1 cellular context compared by ENCODE assay signal in the genomic region with DNA sequence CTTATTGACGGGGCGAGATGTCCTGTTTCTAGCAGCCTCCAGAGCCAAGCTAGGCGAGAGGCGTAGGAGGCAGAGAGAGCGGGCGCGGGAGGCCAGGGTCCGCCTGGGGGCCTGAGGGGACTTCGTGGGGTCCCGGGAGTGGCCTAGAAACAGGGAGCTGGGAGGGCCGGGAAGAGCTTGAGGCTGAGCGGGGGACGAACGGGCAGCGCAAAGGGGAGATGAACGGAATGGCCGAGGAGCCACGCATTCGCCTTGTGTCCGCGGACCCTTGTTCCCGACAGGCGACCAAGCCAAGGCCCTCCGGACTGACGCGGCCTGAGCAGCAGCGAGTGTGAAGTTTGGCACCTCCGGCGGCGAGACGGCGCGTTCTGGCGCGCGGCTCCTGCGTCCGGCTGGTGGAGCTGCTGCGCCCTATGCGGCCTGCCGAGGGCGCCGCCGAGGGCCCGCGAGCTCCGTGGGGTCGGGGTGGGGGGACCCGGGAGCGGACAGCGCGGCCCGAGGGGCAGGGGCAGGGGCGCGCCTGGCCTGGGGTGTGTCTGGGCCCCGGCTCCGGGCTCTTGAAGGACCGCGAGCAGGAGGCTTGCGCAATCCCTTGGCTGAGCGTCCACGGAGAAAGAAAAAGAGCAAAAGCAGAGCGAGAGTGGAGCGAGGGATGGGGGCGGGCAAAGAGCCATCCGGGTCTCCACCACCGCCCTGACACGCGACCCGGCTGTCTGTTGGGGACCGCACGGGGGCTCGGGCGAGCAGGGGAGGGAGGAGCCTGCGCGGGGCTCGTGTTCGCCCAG.
A peak's percentile ranks its signal among the peaks of the same experiment; 100 is the strongest.
TF ChIP-seq lines count a peak whose summit lies in the region.

No MANE protein-coding gene starts in this region.

TF ChIP-seq in K562, 482 proteins besides CTCF, POLR2A, EP300 and RAD21 (continued from another document):
- TF ChIP-seq MGA (IDR thresholded peaks at IDR 0.05) (peak; percentile 48), HDAC8 (tag; IDR thresholded peaks at IDR 0.05) (peak; percentile 15; the same call in 1 of the 2 replicates), SMARCA5 (IDR thresholded peaks at IDR 0.05) (0 out of 2 replicates have a peak, but pooled peaks have one; percentile 38), CBX8 (IDR thresholded peaks at IDR 0.05; ENCODE audit: borderline replicate concordance, extremely low read depth, low read depth, low read length, poor library complexity, severe bottlenecking) (no peak), L3MBTL2 (IDR thresholded peaks at IDR 0.05) (peak; percentile 85), RNF2 (IDR thresholded peaks at IDR 0.05) (no peak), SRSF3 (IDR thresholded peaks at IDR 0.05; ENCODE audit: insufficient read depth, low read length) (0 out of 2 replicates have a peak, but pooled peaks have one; percentile 46), RBFOX2 (IDR thresholded peaks at IDR 0.05; ENCODE audit: low read depth, low read length) (peak; percentile 66), ZNF695 (CRISPR knock-in tag; IDR thresholded peaks at IDR 0.05) (no peak), SMAD1 (IDR thresholded peaks at IDR 0.05; ENCODE audit: low read depth, low read length, partially characterized antibody) (no peak), BCL6 (CRISPR knock-in tag; IDR thresholded peaks at IDR 0.05) (no peak), PYGO2 (tag; IDR thresholded peaks at IDR 0.05) (peak; percentile 20; the same call in 1 of the 2 replicates), RBM15 (IDR thresholded peaks at IDR 0.05; ENCODE audit: insufficient read depth, low read length) (0 out of 2 replicates have a peak, but pooled peaks have one; percentile 16), SRSF7 (optimal IDR thresholded peaks at IDR 0.05; ENCODE audit: low read depth, low read length) (peak; percentile 27), XRCC3 (IDR thresholded peaks at IDR 0.05) (no peak), BCOR (IDR thresholded peaks at IDR 0.05) (no peak), FOXJ2 (tag; IDR thresholded peaks at IDR 0.05) (0 out of 2 replicates have a peak, but pooled peaks have one; percentile 7)
- TF ChIP-seq, protein P1, sequence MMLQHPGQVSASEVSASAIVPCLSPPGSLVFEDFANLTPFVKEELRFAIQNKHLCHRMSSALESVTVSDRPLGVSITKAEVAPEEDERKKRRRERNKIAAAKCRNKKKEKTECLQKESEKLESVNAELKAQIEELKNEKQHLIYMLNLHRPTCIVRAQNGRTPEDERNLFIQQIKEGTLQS (IDR thresholded peaks at IDR 0.05) = 0 out of 2 replicates have a peak, but pooled peaks have one; percentile 8
- TF ChIP-seq, protein P1 (CRISPR knock-in tag; conservative IDR thresholded peaks at IDR 0.05) = no peak
- TF ChIP-seq, protein P2, sequence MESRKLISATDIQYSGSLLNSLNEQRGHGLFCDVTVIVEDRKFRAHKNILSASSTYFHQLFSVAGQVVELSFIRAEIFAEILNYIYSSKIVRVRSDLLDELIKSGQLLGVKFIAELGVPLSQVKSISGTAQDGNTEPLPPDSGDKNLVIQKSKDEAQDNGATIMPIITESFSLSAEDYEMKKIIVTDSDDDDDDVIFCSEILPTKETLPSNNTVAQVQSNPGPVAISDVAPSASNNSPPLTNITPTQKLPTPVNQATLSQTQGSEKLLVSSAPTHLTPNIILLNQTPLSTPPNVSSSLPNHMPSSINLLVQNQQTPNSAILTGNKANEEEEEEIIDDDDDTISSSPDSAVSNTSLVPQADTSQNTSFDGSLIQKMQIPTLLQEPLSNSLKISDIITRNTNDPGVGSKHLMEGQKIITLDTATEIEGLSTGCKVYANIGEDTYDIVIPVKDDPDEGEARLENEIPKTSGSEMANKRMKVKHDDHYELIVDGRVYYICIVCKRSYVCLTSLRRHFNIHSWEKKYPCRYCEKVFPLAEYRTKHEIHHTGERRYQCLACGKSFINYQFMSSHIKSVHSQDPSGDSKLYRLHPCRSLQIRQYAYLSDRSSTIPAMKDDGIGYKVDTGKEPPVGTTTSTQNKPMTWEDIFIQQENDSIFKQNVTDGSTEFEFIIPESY (CRISPR knock-in tag; IDR thresholded peaks at IDR 0.05) = peak; percentile 90
